26 cellular contexts compared by ENCODE assay signal in the genomic region with DNA sequence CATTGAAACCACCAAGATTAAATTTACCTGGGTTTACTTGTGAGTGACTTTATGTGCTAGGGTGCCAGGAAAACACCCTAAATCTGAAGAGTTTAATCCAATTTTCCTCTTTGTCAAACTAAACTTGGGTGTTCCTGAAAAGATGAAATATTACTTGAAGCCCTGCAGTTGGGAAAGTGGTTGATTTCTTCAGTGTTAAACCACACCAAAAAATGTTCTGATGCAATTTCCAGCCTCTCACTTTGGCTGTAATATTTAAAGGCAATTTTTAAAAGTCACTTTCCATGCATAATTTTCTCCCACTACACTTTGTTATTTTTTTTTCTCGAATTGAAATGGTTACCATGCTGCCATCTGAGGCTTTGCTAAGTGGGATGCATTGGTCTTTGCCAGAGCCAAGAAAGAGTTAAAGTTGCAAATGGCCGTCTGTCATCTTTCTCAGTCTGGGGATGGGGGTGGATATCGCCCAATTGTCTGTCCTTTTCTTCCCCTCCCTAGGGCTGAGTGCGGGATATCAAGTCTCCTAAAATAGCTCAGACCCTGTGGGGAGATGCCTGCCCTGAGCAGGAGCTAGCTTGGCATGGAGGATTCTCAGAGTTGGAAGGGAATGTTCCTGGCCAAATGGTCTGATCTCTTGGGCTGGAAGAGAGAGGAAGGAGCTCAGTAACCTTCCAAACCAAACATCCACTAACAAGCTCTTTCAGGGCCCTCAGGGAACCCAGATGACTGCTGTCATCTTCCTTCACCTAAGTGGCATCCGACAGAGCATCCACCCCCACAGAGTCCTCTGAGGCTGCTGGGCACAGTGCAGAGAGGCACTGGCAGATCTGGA. TPM values are rescaled to one million over a fixed set of nuclear protein-coding genes. Genes with fewer than 3 reads are reported as not detected.
A peak's percentile ranks its signal among the peaks of the same experiment; 100 is the strongest.
DNase-seq lines count a peak whose midpoint lies in the region; ATAC-seq, FAIRE-seq and TF ChIP-seq lines count a peak whose summit lies in the region.
"Had no signal": no experiment of that assay in that cellular context is flagged by ENCODE, and none has a peak within 500 bp of the region (broad histone marks: within the 10 kb centered on the region; RNA-seq: fewer than 3 reads in every experiment).

No MANE protein-coding gene starts in this region.

- H3K4me3 ChIP-seq in H1 (ENCODE audit: extremely low read depth in 1 of 4, insufficient read depth in 2 of 4, low read depth in 3 of 4, low read length in 4 of 4) (no peak overlapping the region), right cardiac atrium (ENCODE audit: low read length) (no peak overlapping the region), tibial artery (no peak overlapping the region)
- H3K4me3 ChIP-seq: A549, pancreas, Peyer's patch had no signal

- POLR2A ChIA-PET in H1 (lab: Charles Lee; ENCODE audit: partially characterized antibody), result no interaction called here
- POLR2A ChIA-PET in activated CD4-positive, alpha-beta T cell treated with anti-CD3 and anti-CD28 coated beads, Interleukin-2, amount 10 ng/mL, durations not matched to agents 7 days and 5 days (lab: Charles Lee), result no interaction called here

- H2AK5ac ChIP-seq in H1 (ENCODE audit: low read depth, low read length), result no peak overlapping the region

- H2BK120ac ChIP-seq in H1 (replicated peaks; ENCODE audit: low read depth, low read length), result no peak overlapping the region

- peak overlapping the region in 1 of 2 experiments; percentile 20; a peak in 1 of 4 replicates for H3K4me2 ChIP-seq in H1 (ENCODE audit: insufficient read depth in 1 of 2, low read depth in 2 of 2, low read length in 2 of 2)
- H3K4me2 ChIP-seq: A549 had no signal

- peak overlapping the region; percentile 61; the same call in 1 of the 2 replicates for H2AFZ ChIP-seq in H1 (ENCODE audit: low read length)

- H3K14ac ChIP-seq in H1 (ENCODE audit: insufficient read length), result no peak overlapping the region

- H2BK12ac ChIP-seq in H1 (ENCODE audit: low read depth, low read length), result no peak overlapping the region

- H3K27me3 ChIP-seq in H1 (replicated peaks in 1 of 4; ENCODE audit: control insufficient read depth in 3 of 4, extremely low read depth in 1 of 4, insufficient read depth in 3 of 4, low read length in 3 of 4) (no peaks in the 10 kb centered on the region; a peak in 1 of 7 replicates), right cardiac atrium (ENCODE audit: control insufficient read depth, insufficient read depth) (no peaks in the 10 kb centered on the region), tibial artery (no peaks in the 10 kb centered on the region)
- H3K27me3 ChIP-seq: pancreas, Peyer's patch had no signal

- CTCF ChIA-PET in activated CD8-positive, alpha-beta memory T cell treated with anti-CD3 and anti-CD28 coated beads, Interleukin-2, amount 10 ng/mL, durations not matched to agents 7 days and 5 days (lab: Charles Lee), result no interaction called here
- CTCF ChIA-PET in H1 (lab: Charles Lee; ENCODE audit: partially characterized antibody), result interaction anchor here (1.0 to 3.1 kb wide), 3 partner anchors 12 to 169 kb away, joined by 3 to 10 read pairs (median 8); no protein-coding TSS in a partner anchor
- CTCF ChIA-PET in activated CD4-positive, alpha-beta T cell treated with anti-CD3 and anti-CD28 coated beads, Interleukin-2, amount 10 ng/mL, durations not matched to agents 7 days and 5 days (lab: Charles Lee), result no interaction called here

- no peak overlapping the region for H2BK5ac ChIP-seq in H1 (ENCODE audit: low read depth, low read length)

- H3K23ac ChIP-seq in H1 (ENCODE audit: insufficient read length), result no peak overlapping the region

- TF ChIP-seq CTCF in H1 (IDR thresholded peaks at IDR 0.05; ENCODE audit: control extremely low read depth in 1 of 3, insufficient read depth in 1 of 3, low read depth in 1 of 3, low read length in 3 of 3), result no peak
- TF ChIP-seq CTCF in tibial artery (IDR thresholded peaks at IDR 0.05), result no peak

- WGBS in H1 (ENCODE audit: extremely low coverage in 1 of 2, insufficient coverage in 1 of 2, insufficient read length in 1 of 2, insufficient replicate concordance in 2 of 2, low coverage in 1 of 2, low lambda C conversion rate in 2 of 2, missing lambda C conversion rate in 1 of 2), 2 experiments, result 66% methylated on average over 5 of the region's 5 CpGs; no CpG with 5 or more reads in 1 of the 2 experiments
- 21% methylated on average over 5 of the region's 5 CpGs for WGBS in right cardiac atrium

- H3K9me3 ChIP-seq in H1 (ENCODE audit: insufficient read depth in 2 of 2, low read depth in 1 of 2, low read length in 1 of 2) (no peaks in the 10 kb centered on the region), right cardiac atrium (ENCODE audit: control insufficient read depth, low read length) (no peaks in the 10 kb centered on the region), tibial artery (no peaks in the 10 kb centered on the region)
- H3K9me3 ChIP-seq: A549, pancreas, Peyer's patch had no signal

- H3K4ac ChIP-seq in H1 (replicated peaks; ENCODE audit: insufficient read length, low read depth, low read length), result no peak overlapping the region

- peak overlapping the region; percentile 72; the same call in 1 of the 2 replicates for H2BK15ac ChIP-seq in H1 (ENCODE audit: low read length)

- no peak overlapping the region; a peak in 1 of 7 replicates for H3K9ac ChIP-seq in H1 (replicated peaks in 1 of 4; ENCODE audit: extremely low read depth in 1 of 4, low read depth in 3 of 4, low read length in 3 of 4)

- H3K4me3 Mint-ChIP-seq in activated CD8-positive, alpha-beta memory T cell treated with anti-CD3 and anti-CD28 coated beads, Interleukin-2, amount 10 ng/mL, durations not matched to agents 7 days and 5 days, result no peak overlapping the region
- no peak overlapping the region for H3K4me3 Mint-ChIP-seq in activated CD4-positive, alpha-beta T cell treated with anti-CD3 and anti-CD28 coated beads, Interleukin-2, amount 10 ng/mL, durations not matched to agents 7 days and 5 days
- H3K4me3 Mint-ChIP-seq: activated naive CD8-positive, alpha-beta T cell treated with anti-CD3 and anti-CD28 coated beads, Interleukin-2, amount 50 U/mL, for 24 hours; activated T-helper 17 cell treated with anti-CD3 and anti-CD28 coated beads, Interleukin-2, amount 50 U/mL, for 72 hours; CD4-positive, CD25-positive, alpha-beta regulatory T cell; HFFc6; immature natural killer cell; naive B cell had no signal

- H3K23me2 ChIP-seq in H1 (ENCODE audit: low read depth, low read length), result no peaks in the 10 kb centered on the region

- no peak for ATAC-seq in activated CD8-positive, alpha-beta memory T cell treated with anti-CD3 and anti-CD28 coated beads, Interleukin-2, amount 10 ng/mL, durations not matched to agents 7 days and 5 days
- peak; percentile 74 to 87 for ATAC-seq in right cardiac atrium
- ATAC-seq in HG03571 (IDR thresholded peaks at IDR 0.05; ENCODE audit: unreplicated experiment), result no peak
- ATAC-seq: A549; activated CD4-positive, CD25-positive, alpha-beta regulatory T cell treated with anti-CD3 and anti-CD28 coated beads, Interleukin-2, amount 50 U/mL, for 24 hours; activated naive CD8-positive, alpha-beta T cell treated with anti-CD3 and anti-CD28 coated beads, Interleukin-2, amount 50 U/mL, for 24 hours; activated T-helper 17 cell treated with anti-CD3 and anti-CD28 coated beads, Interleukin-2, amount 50 U/mL, for 72 hours; esophagus mucosa; pancreas had no signal

- no peak overlapping the region for H4K8ac ChIP-seq in H1 (ENCODE audit: extremely low read depth, insufficient read depth, low read length)

- no peak overlapping the region for H3K56ac ChIP-seq in H1 (replicated peaks; ENCODE audit: insufficient read length, low read depth, low read length)

- H3K18ac ChIP-seq in H1 (ENCODE audit: extremely low read depth, low read length), result no peak overlapping the region

- H3K4me1 ChIP-seq in H1 (replicated peaks in 1 of 4; ENCODE audit: control insufficient read depth in 3 of 4, insufficient read depth in 4 of 4, low read length in 3 of 4), result peaks cover 0 to 3% (median 0%) of the 10 kb centered on the region in 4 experiments; a peak in 2 of 7 replicates
- peaks cover 6% of the 10 kb centered on the region for H3K4me1 ChIP-seq in right cardiac atrium (ENCODE audit: control insufficient read depth, insufficient read depth, low read length)
- peaks cover 0 to 14% (median 9%) of the 10 kb centered on the region in 4 donors for H3K4me1 ChIP-seq in tibial artery
- H3K4me1 ChIP-seq: A549, Peyer's patch had no signal

- H3K4me1 Mint-ChIP-seq in activated CD8-positive, alpha-beta memory T cell treated with anti-CD3 and anti-CD28 coated beads, Interleukin-2, amount 10 ng/mL, durations not matched to agents 7 days and 5 days, result no peaks in the 10 kb centered on the region
- H3K4me1 Mint-ChIP-seq in activated CD4-positive, alpha-beta T cell treated with anti-CD3 and anti-CD28 coated beads, Interleukin-2, amount 10 ng/mL, durations not matched to agents 7 days and 5 days, result no peaks in the 10 kb centered on the region
- H3K4me1 Mint-ChIP-seq: activated naive CD8-positive, alpha-beta T cell treated with anti-CD3 and anti-CD28 coated beads, Interleukin-2, amount 50 U/mL, for 24 hours; activated T-helper 17 cell treated with anti-CD3 and anti-CD28 coated beads, Interleukin-2, amount 50 U/mL, for 72 hours; CD4-positive, CD25-positive, alpha-beta regulatory T cell; IgD-negative memory B cell; immature natural killer cell; naive B cell had no signal

- no peaks in the 10 kb centered on the region for H3K79me1 ChIP-seq in H1 (ENCODE audit: low read depth, low read length)

- H3K27ac Mint-ChIP-seq in activated CD8-positive, alpha-beta memory T cell treated with anti-CD3 and anti-CD28 coated beads, Interleukin-2, amount 10 ng/mL, durations not matched to agents 7 days and 5 days, result no peak overlapping the region
- H3K27ac Mint-ChIP-seq in activated CD4-positive, alpha-beta T cell treated with anti-CD3 and anti-CD28 coated beads, Interleukin-2, amount 10 ng/mL, durations not matched to agents 7 days and 5 days, result no peak overlapping the region
- H3K27ac Mint-ChIP-seq: activated naive CD8-positive, alpha-beta T cell treated with anti-CD3 and anti-CD28 coated beads, Interleukin-2, amount 50 U/mL, for 24 hours; activated T-helper 17 cell treated with anti-CD3 and anti-CD28 coated beads, Interleukin-2, amount 50 U/mL, for 72 hours; CD4-positive, CD25-positive, alpha-beta regulatory T cell; HFFc6; IgD-negative memory B cell; immature natural killer cell; naive B cell had no signal

- TF ChIP-seq EP300 in H1 (IDR thresholded peaks at IDR 0.05; ENCODE audit: borderline replicate concordance in 1 of 2, low read depth in 2 of 2, low read length in 2 of 2), result no peak

- no peak for TF ChIP-seq RAD21 in H1 (IDR thresholded peaks at IDR 0.05 in 1 of 2, conservative IDR thresholded peaks at IDR 0.05 in 1 of 2; ENCODE audit: low read depth in 2 of 2, low read length in 2 of 2)

- H3K9me3 Mint-ChIP-seq in activated CD8-positive, alpha-beta memory T cell treated with anti-CD3 and anti-CD28 coated beads, Interleukin-2, amount 10 ng/mL, durations not matched to agents 7 days and 5 days (ENCODE audit: low read depth), result no peaks in the 10 kb centered on the region
- no peaks in the 10 kb centered on the region for H3K9me3 Mint-ChIP-seq in activated CD4-positive, alpha-beta T cell treated with anti-CD3 and anti-CD28 coated beads, Interleukin-2, amount 10 ng/mL, durations not matched to agents 7 days and 5 days
- H3K9me3 Mint-ChIP-seq: activated naive CD8-positive, alpha-beta T cell treated with anti-CD3 and anti-CD28 coated beads, Interleukin-2, amount 50 U/mL, for 24 hours; activated T-helper 17 cell treated with anti-CD3 and anti-CD28 coated beads, Interleukin-2, amount 50 U/mL, for 72 hours; HFFc6; IgD-negative memory B cell; immature natural killer cell had no signal

- intact Hi-C loops in right cardiac atrium (cut with DNase I) (loop anchor here in 3 of 4 donors (5.0 to 10.0 kb wide), 5 partner anchors 52 to 282 kb away; no protein-coding TSS in a partner anchor), tibial artery (cut with DNase I; ENCODE audit: low total_unique reads) (no loop called here)

- peaks cover 31% of the 10 kb centered on the region for H3K27me3 Mint-ChIP-seq in activated CD8-positive, alpha-beta memory T cell treated with anti-CD3 and anti-CD28 coated beads, Interleukin-2, amount 10 ng/mL, durations not matched to agents 7 days and 5 days
- H3K27me3 Mint-ChIP-seq in activated CD4-positive, alpha-beta T cell treated with anti-CD3 and anti-CD28 coated beads, Interleukin-2, amount 10 ng/mL, durations not matched to agents 7 days and 5 days, result peaks cover 13% of the 10 kb centered on the region

- TF ChIP-seq POLR2A in H1 (IDR thresholded peaks at IDR 0.05; ENCODE audit: control extremely low read depth in 1 of 2, low read depth in 2 of 2, low read length in 2 of 2), result no peak

- H3K36me3 ChIP-seq in H1 (ENCODE audit: control insufficient read depth in 2 of 4, insufficient read depth in 4 of 4, low read length in 3 of 4), result no peaks in the 10 kb centered on the region
- H3K36me3 ChIP-seq in tibial artery, result no peaks in the 10 kb centered on the region
- H3K36me3 ChIP-seq: pancreas, Peyer's patch had no signal

- H4K5ac ChIP-seq in H1 (ENCODE audit: insufficient read length, low read depth, low read length), result no peak overlapping the region

- FAIRE-seq in H1 (lab: Jason Lieb, UNC), result no peak
- FAIRE-seq: A549, bronchial epithelial cell, pancreas, urothelium cell line had no signal

- H3K79me2 ChIP-seq in H1 (ENCODE audit: control insufficient read depth in 1 of 2, insufficient read depth in 2 of 2, low read length in 2 of 2), result no peaks in the 10 kb centered on the region

- peak; percentile 33 for DNase-seq in activated CD8-positive, alpha-beta memory T cell treated with anti-CD3 and anti-CD28 coated beads, Interleukin-2, amount 10 ng/mL, durations not matched to agents 7 days and 5 days
- DNase-seq in activated CD8-positive, alpha-beta memory T cell treated with anti-CD3 and anti-CD28 coated beads for 24 hours, result no peak
- no peak for DNase-seq in H1 (ENCODE audit: low read depth in 1 of 2, low spot score in 2 of 2)
- DNase-seq in right cardiac atrium, result no peak
- DNase-seq in tibial artery, result no peak
- no peak for DNase-seq in retina
- no peak for DNase-seq in activated CD4-positive, alpha-beta T cell treated with anti-CD3 and anti-CD28 coated beads, Interleukin-2, amount 10 ng/mL, durations not matched to agents 7 days and 5 days
- DNase-seq: activated naive CD8-positive, alpha-beta T cell treated with anti-CD3 and anti-CD28 coated beads, Interleukin-2, amount 50 U/mL, for 24 hours; CD4-positive, CD25-positive, alpha-beta regulatory T cell; DMS153; HFFc6; immature natural killer cell; naive B cell; NCI-H1694; pancreas; Peyer's patch; stimulated activated CD4-positive, alpha-beta T cell treated with anti-CD3 and anti-CD28 coated beads, Interleukin-2, amount 100 ng/mL, for 48 hours; T1000 had no signal

- H4K20me1 ChIP-seq in H1 (replicated peaks in 1 of 2; ENCODE audit: control insufficient read depth in 1 of 2, insufficient read depth in 2 of 2, low read length in 2 of 2), result no peaks in the 10 kb centered on the region

- no peak overlapping the region for H2BK20ac ChIP-seq in H1 (ENCODE audit: low read length)

- no peaks in the 10 kb centered on the region for H3K36me3 Mint-ChIP-seq in activated CD8-positive, alpha-beta memory T cell treated with anti-CD3 and anti-CD28 coated beads, Interleukin-2, amount 10 ng/mL, durations not matched to agents 7 days and 5 days
- H3K36me3 Mint-ChIP-seq in activated CD4-positive, alpha-beta T cell treated with anti-CD3 and anti-CD28 coated beads, Interleukin-2, amount 10 ng/mL, durations not matched to agents 7 days and 5 days (ENCODE audit: low read depth), result no peaks in the 10 kb centered on the region
- H3K36me3 Mint-ChIP-seq: CD4-positive, CD25-positive, alpha-beta regulatory T cell; IgD-negative memory B cell; immature natural killer cell had no signal

- H3K27ac ChIP-seq in H1 (ENCODE audit: low read depth, low read length) (no peak overlapping the region), right cardiac atrium (ENCODE audit: low read length) (peak overlapping the region; percentile 50), tibial artery (peak overlapping the region; percentile 11 to 18)
- H3K27ac ChIP-seq: A549, pancreas, Peyer's patch had no signal

- H4K91ac ChIP-seq in H1 (replicated peaks; ENCODE audit: insufficient read length, low read length), result no peak overlapping the region

RNA-seq across cellular contexts. Expression of a gene that starts 13.6 kb away (rescaled TPM):
- 1 to 10 TPM in 1 of 2 experiments, under 1 TPM in 1; 0.23 to 1.1 TPM for total RNA-seq in activated CD8-positive, alpha-beta memory T cell treated with anti-CD3 and anti-CD28 coated beads, Interleukin-2, amount 10 ng/mL, durations not matched to agents 7 days and 5 days
- 12.6 and 13.7 TPM in 2 replicates for total RNA-seq in H1 (2021; fragmentation: NEBNext Ultra II Directional; extraction: Animal tissue kit (Norgen Biotek cat#: 25700))
- polyA plus RNA-seq in H1 (2011; rRNA removed) (4.1 and 7.1 TPM in 2 replicates), right cardiac atrium (14.5 TPM)
- polyA plus RNA-seq in H1 (2011; cell fraction: cytosol; rRNA removed), result 7.7 TPM
- polyA plus RNA-seq in H1 (2011; cell fraction: nucleus; rRNA removed), result 8.0 TPM
- 5.9 to 8.4 TPM (median 7.6 TPM) in 4 replicates for polyA plus RNA-seq in H1 (2012, experiment 1 of 2)
- 6.2 TPM for polyA plus RNA-seq in H1 (2012, experiment 2 of 2)
- polyA plus RNA-seq in H1 (2013, experiment 1 of 2), result 4.7 TPM
- polyA plus RNA-seq in H1 (2013, experiment 2 of 2), result 5.2 TPM
- polyA minus RNA-seq in H1 (2011; rRNA and poly(A)+ RNA removed), result 3.8 and 6.1 TPM in 2 replicates
- 9.8 TPM for polyA minus RNA-seq in H1 (2011; cell fraction: cytosol; rRNA and poly(A)+ RNA removed)
- polyA minus RNA-seq in H1 (2011; cell fraction: nucleus; rRNA and poly(A)+ RNA removed), result 12.9 TPM
- total RNA-seq in right cardiac atrium, result 10 to 100 TPM; 25.7 to 38.9 (median 31.0) TPM
- total RNA-seq in activated CD4-positive, alpha-beta T cell treated with anti-CD3 and anti-CD28 coated beads, Interleukin-2, amount 10 ng/mL, durations not matched to agents 7 days and 5 days, result not detected
- polyA plus RNA-seq: IgD-negative memory B cell had no signal

Comparison
In these comparisons a context has a peak if more than half of its experiments do, and no peak if none do; other contexts are left out.
1. ATAC-seq: peak in right cardiac atrium (2 of 2); none in activated CD8-positive, alpha-beta memory T cell treated with anti-CD3 and anti-CD28 coated beads, Interleukin-2, amount 10 ng/mL, durations not matched to agents 7 days and 5 days (single experiment) and HG03571 (single experiment).